Comparison of ENCODE assay signal across 32 cellular contexts in the genomic region with DNA sequence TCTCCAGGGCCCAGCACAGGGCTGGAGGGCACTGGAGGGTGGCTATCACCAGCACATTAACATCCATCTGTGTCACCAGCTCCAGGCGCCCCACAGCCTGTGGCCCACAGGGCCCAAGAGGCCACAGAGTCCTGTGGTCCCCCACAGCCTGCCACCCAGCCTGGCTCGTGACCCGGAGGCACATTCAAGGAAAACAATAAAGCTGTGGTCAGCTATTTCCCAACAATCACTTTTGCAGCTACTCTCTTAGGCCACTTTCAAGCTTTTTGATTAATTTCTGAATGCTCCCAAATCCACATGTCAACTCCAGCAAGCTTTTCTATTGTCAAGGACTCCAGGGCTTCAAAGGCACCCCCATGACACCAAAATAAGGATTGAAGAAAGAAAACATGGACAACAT. TPM values are rescaled to one million over a fixed set of nuclear protein-coding genes. Genes with fewer than 3 reads are reported as not detected.
DNase-seq lines count a peak whose midpoint lies in the region; ATAC-seq, FAIRE-seq and TF ChIP-seq lines count a peak whose summit lies in the region.
"Had no signal": no experiment of that assay in that cellular context is flagged by ENCODE, and none has a peak within 500 bp of the region (broad histone marks: within the 10 kb centered on the region; RNA-seq: fewer than 3 reads in every experiment).

No MANE protein-coding gene starts in this region.

- H3K4me2 ChIP-seq in A549 (no peak overlapping the region), neural progenitor cell (no peak overlapping the region)

- peaks cover 11% of the 10 kb centered on the region for H3K4me1 Mint-ChIP-seq in central memory CD8-positive, alpha-beta T cell
- H3K4me1 Mint-ChIP-seq in neural progenitor cell (peaks cover 3% of the 10 kb centered on the region), mesothelial cell of epicardium (no peaks in the 10 kb centered on the region)
- peaks cover 14% of the 10 kb centered on the region for H3K4me1 Mint-ChIP-seq in activated CD4-positive, alpha-beta memory T cell treated with anti-CD3 and anti-CD28 coated beads, Interleukin-2, amount 10 ng/mL, durations not matched to agents 7 days and 5 days

- no peaks in the 10 kb centered on the region for H3K9me3 Mint-ChIP-seq in central memory CD8-positive, alpha-beta T cell
- H3K9me3 Mint-ChIP-seq in neural progenitor cell (no peaks in the 10 kb centered on the region), mesothelial cell of epicardium (no peaks in the 10 kb centered on the region)
- no peaks in the 10 kb centered on the region for H3K9me3 Mint-ChIP-seq in activated CD4-positive, alpha-beta memory T cell treated with anti-CD3 and anti-CD28 coated beads, Interleukin-2, amount 10 ng/mL, durations not matched to agents 7 days and 5 days
- H3K9me3 Mint-ChIP-seq: activated T-helper 17 cell treated with anti-CD3 and anti-CD28 coated beads, Interleukin-2, amount 50 U/mL, for 72 hours; stimulated activated effector memory CD8-positive, alpha-beta T cell treated with anti-CD3 and anti-CD28 coated beads, Interleukin-12 subunit alpha, Interleukin-12 subunit beta, amount 100 ng/mL, for 72 hours had no signal

- WGBS in A549 (ENCODE audit: missing lambda C conversion rate) = 85% methylated on average over 3 of the region's 3 CpGs

- no peak for TF ChIP-seq RAD21 in A549 (conservative IDR thresholded peaks at IDR 0.05 in 1 of 2, IDR thresholded peaks at IDR 0.05 in 1 of 2)

- no peaks in the 10 kb centered on the region for H3K79me2 ChIP-seq in neural progenitor cell (ENCODE audit: low read depth)

- no peak overlapping the region for H3K9ac ChIP-seq in neural progenitor cell

- CTCF ChIA-PET in A549 (lab: Yijun Ruan, JAX) = interaction anchor here (0.9 to 7.4 kb wide), 23 partner anchors 8 to 335 kb away, joined by 3 to 94 read pairs (median 6); a partner anchor contains a TSS
- CTCF ChIA-PET in activated CD4-positive, alpha-beta memory T cell treated with anti-CD3 and anti-CD28 coated beads, Interleukin-2, amount 10 ng/mL, durations not matched to agents 7 days and 5 days (lab: Charles Lee) = interaction anchor here (1.5 to 4.0 kb wide), 9 partner anchors 7 to 345 kb away, joined by 3 to 19 read pairs (median 9); no protein-coding TSS in a partner anchor

- TF ChIP-seq CTCF in A549 (IDR thresholded peaks at IDR 0.05) (no peak), neural progenitor cell (IDR thresholded peaks at IDR 0.05) (no peak), mesothelial cell of epicardium (IDR thresholded peaks at IDR 0.05; ENCODE audit: unreplicated experiment) (no peak)

- peaks cover 15% of the 10 kb centered on the region for H3F3A ChIP-seq in neural progenitor cell (ENCODE audit: low read depth)

- H4K20me1 ChIP-seq in neural progenitor cell (ENCODE audit: low read depth) = peaks cover 9% of the 10 kb centered on the region

- no peak overlapping the region for H3K4me3 ChIP-seq in A549
- H3K4me3 ChIP-seq in H7 (ENCODE audit: insufficient read depth, low read depth, low read length) = no peak overlapping the region
- no peak overlapping the region for H3K4me3 ChIP-seq in neural progenitor cell
- H3K4me3 ChIP-seq: lung, spleen, vagina had no signal

- H3K27ac ChIP-seq in A549 = no peak overlapping the region
- H3K27ac ChIP-seq in neural progenitor cell = no peak overlapping the region
- H3K27ac ChIP-seq: HL-60, vagina, WERI-Rb-1 had no signal

- no peak for DNase-seq in A549 (ENCODE audit: low read depth in 1 of 2, low spot score in 1 of 2)
- DNase-seq in H7 = peak; percentile 19
- DNase-seq in central memory CD8-positive, alpha-beta T cell (ENCODE audit: low spot score in 2 of 2) = no peak
- no peak for DNase-seq in neural progenitor cell (ENCODE audit: low spot score)
- DNase-seq in mesothelial cell of epicardium (ENCODE audit: low spot score in 2 of 2, unreplicated experiment in 2 of 2) = no peak
- DNase-seq in DMS53 treated with DMSO at 0.1 percent for 48 hours (lab: John Stamatoyannopoulos, UW; ENCODE audit: unreplicated experiment) = no peak
- no peak for DNase-seq in Kasumi-1 (lab: John Stamatoyannopoulos, UW)
- no peak for DNase-seq in activated CD4-positive, alpha-beta memory T cell treated with anti-CD3 and anti-CD28 coated beads, Interleukin-2, amount 10 ng/mL, durations not matched to agents 7 days and 5 days
- DNase-seq: ACHN; activated CD4-positive, alpha-beta T cell treated with anti-CD3 and anti-CD28 coated beads, Interleukin-2, amount 50 U/mL, for 1 hour; C1 segment of cervical spinal cord; EL; foreskin melanocyte; HCEC 1CT; kidney; NCI-H2029 treated with DMSO at 0.1 percent for 48 hours; NCI-H226; NCI-H82; occipital lobe; retina; spleen; stimulated activated CD4-positive, alpha-beta T cell treated with anti-CD3 and anti-CD28 coated beads, Interleukin-2, amount 100 ng/mL, for 48 hours; T-helper 2 cell; WERI-Rb-1 had no signal

- H3K4me1 ChIP-seq in A549 = peaks cover 7% of the 10 kb centered on the region; the same call in 1 of the 3 replicates
- H3K4me1 ChIP-seq in neural progenitor cell = peaks cover 7% of the 10 kb centered on the region
- H3K4me1 ChIP-seq: vagina had no signal

- POLR2A ChIA-PET in A549 (lab: Yijun Ruan, JAX) = no interaction called here
- POLR2A ChIA-PET in activated CD4-positive, alpha-beta memory T cell treated with anti-CD3 and anti-CD28 coated beads, Interleukin-2, amount 10 ng/mL, durations not matched to agents 7 days and 5 days (lab: Charles Lee) = interaction anchor here (1.3 to 5.0 kb wide), 2 partner anchors 16 to 192 kb away, joined by 5 to 16 read pairs; a partner anchor contains a TSS

- H3K27me3 ChIP-seq in H7 (ENCODE audit: control insufficient read depth, insufficient read depth, low read length) (no peaks in the 10 kb centered on the region), neural progenitor cell (no peaks in the 10 kb centered on the region)
- H3K27me3 ChIP-seq: spleen, vagina had no signal

- TF ChIP-seq POLR2A in A549 (IDR thresholded peaks at IDR 0.05; ENCODE audit: low read length) = no peak

- peak overlapping the region; percentile 72 for H3K27ac Mint-ChIP-seq in central memory CD8-positive, alpha-beta T cell (ENCODE audit: low read depth)
- peak overlapping the region; percentile 33 for H3K27ac Mint-ChIP-seq in neural progenitor cell
- no peak overlapping the region for H3K27ac Mint-ChIP-seq in mesothelial cell of epicardium
- no peak overlapping the region for H3K27ac Mint-ChIP-seq in activated CD4-positive, alpha-beta memory T cell treated with anti-CD3 and anti-CD28 coated beads, Interleukin-2, amount 10 ng/mL, durations not matched to agents 7 days and 5 days
- H3K27ac Mint-ChIP-seq: activated T-helper 17 cell treated with anti-CD3 and anti-CD28 coated beads, Interleukin-2, amount 50 U/mL, for 72 hours; stimulated activated effector memory CD8-positive, alpha-beta T cell treated with anti-CD3 and anti-CD28 coated beads, Interleukin-12 subunit alpha, Interleukin-12 subunit beta, amount 100 ng/mL, for 72 hours had no signal

- H3K9me3 ChIP-seq in A549 (no peaks in the 10 kb centered on the region), neural progenitor cell (ENCODE audit: low read depth) (no peaks in the 10 kb centered on the region)
- H3K9me3 ChIP-seq: spleen, vagina had no signal

- ATAC-seq in A549 = no peak
- no peak for ATAC-seq in central memory CD8-positive, alpha-beta T cell (replicated peaks; ENCODE audit: extremely low read depth, poor library complexity, severe bottlenecking)
- ATAC-seq: activated T-helper 17 cell treated with anti-CD3 and anti-CD28 coated beads, Interleukin-2, amount 50 U/mL, for 72 hours; esophagus mucosa; SK-N-SH treated with all-trans-retinoic acid at 6 μM for 48 hours; stimulated activated effector memory CD8-positive, alpha-beta T cell treated with anti-CD3 and anti-CD28 coated beads, Interleukin-12 subunit alpha, Interleukin-12 subunit beta, amount 100 ng/mL, for 72 hours had no signal

- no peak for FAIRE-seq in A549 (lab: Jason Lieb, UNC)
- FAIRE-seq: GM19239, kidney had no signal

- H3K4me3 Mint-ChIP-seq in central memory CD8-positive, alpha-beta T cell = no peak overlapping the region
- H3K4me3 Mint-ChIP-seq in neural progenitor cell = no peak overlapping the region
- H3K4me3 Mint-ChIP-seq in mesothelial cell of epicardium = no peak overlapping the region
- H3K4me3 Mint-ChIP-seq in activated CD4-positive, alpha-beta memory T cell treated with anti-CD3 and anti-CD28 coated beads, Interleukin-2, amount 10 ng/mL, durations not matched to agents 7 days and 5 days = no peak overlapping the region
- H3K4me3 Mint-ChIP-seq: activated T-helper 17 cell treated with anti-CD3 and anti-CD28 coated beads, Interleukin-2, amount 50 U/mL, for 72 hours; stimulated activated effector memory CD8-positive, alpha-beta T cell treated with anti-CD3 and anti-CD28 coated beads, Interleukin-12 subunit alpha, Interleukin-12 subunit beta, amount 100 ng/mL, for 72 hours had no signal

- no peak overlapping the region for H2AFZ ChIP-seq in neural progenitor cell (replicated peaks)

- no peak for TF ChIP-seq EP300 in A549 (IDR thresholded peaks at IDR 0.05)

- H3K36me3 ChIP-seq in H7 (replicated peaks; ENCODE audit: control insufficient read depth, insufficient read depth, low read length) (peaks cover 8% of the 10 kb centered on the region), neural progenitor cell (no peaks in the 10 kb centered on the region)

- H3K36me3 Mint-ChIP-seq in central memory CD8-positive, alpha-beta T cell (ENCODE audit: insufficient read depth) = peaks cover 52% of the 10 kb centered on the region
- H3K36me3 Mint-ChIP-seq in neural progenitor cell = peaks cover 27% of the 10 kb centered on the region
- peaks cover 28% of the 10 kb centered on the region for H3K36me3 Mint-ChIP-seq in mesothelial cell of epicardium
- peaks cover 66% of the 10 kb centered on the region for H3K36me3 Mint-ChIP-seq in activated CD4-positive, alpha-beta memory T cell treated with anti-CD3 and anti-CD28 coated beads, Interleukin-2, amount 10 ng/mL, durations not matched to agents 7 days and 5 days (ENCODE audit: low read depth)

- no peaks in the 10 kb centered on the region for H3K27me3 Mint-ChIP-seq in central memory CD8-positive, alpha-beta T cell
- H3K27me3 Mint-ChIP-seq in neural progenitor cell (ENCODE audit: insufficient read depth, low read depth) (peaks cover 3% of the 10 kb centered on the region), mesothelial cell of epicardium (ENCODE audit: low read depth) (no peaks in the 10 kb centered on the region)
- H3K27me3 Mint-ChIP-seq in activated CD4-positive, alpha-beta memory T cell treated with anti-CD3 and anti-CD28 coated beads, Interleukin-2, amount 10 ng/mL, durations not matched to agents 7 days and 5 days = no peaks in the 10 kb centered on the region
- H3K27me3 Mint-ChIP-seq: activated T-helper 17 cell treated with anti-CD3 and anti-CD28 coated beads, Interleukin-2, amount 50 U/mL, for 72 hours had no signal

RNA-seq across cellular contexts. Expression of a gene that starts 16.7 kb away (rescaled TPM):
- 31.8 and 37.7 TPM in 2 replicates for polyA plus RNA-seq in A549 (2011; rRNA removed)
- polyA plus RNA-seq in A549 (2012; cell fraction: cytosol; rRNA removed) = 32.9 and 45.4 TPM in 2 replicates
- 39.0 and 45.7 TPM in 2 replicates for polyA plus RNA-seq in A549 (2012; cell fraction: nucleus; rRNA removed)
- 29.9 to 32.8 TPM (median 32.2 TPM) in 3 replicates for polyA plus RNA-seq in A549 (2017; fragmentation: RNase III; extraction: RNeasy Plus Mini Kit Qiagen cat#74134 plus additional on column Dnase treatment)
- polyA minus RNA-seq in A549 (2011; rRNA and poly(A)+ RNA removed) = 55.3 and 58.2 TPM in 2 replicates
- 67.6 and 74.4 TPM in 2 replicates for total RNA-seq in H7 (2014; rRNA removed; shearing (Covaris generic))
- total RNA-seq in neural progenitor cell (ENCODE audit: low replicate concordance) = 93.1 and 134 TPM in 2 replicates
- total RNA-seq in mesothelial cell of epicardium = 126 to 132 TPM (median 127 TPM) in 3 replicates
- 100 to 1,000 TPM; 218 to 224 TPM for total RNA-seq in activated CD4-positive, alpha-beta memory T cell treated with anti-CD3 and anti-CD28 coated beads, Interleukin-2, amount 10 ng/mL, durations not matched to agents 7 days and 5 days

Comparison
In these comparisons a context has a peak if more than half of its experiments do, and no peak if none do; other contexts are left out.
1. H3K27ac Mint-ChIP-seq: peak in central memory CD8-positive, alpha-beta T cell (single experiment) and neural progenitor cell (single experiment); none in mesothelial cell of epicardium (single experiment) and activated CD4-positive, alpha-beta memory T cell treated with anti-CD3 and anti-CD28 coated beads, Interleukin-2, amount 10 ng/mL, durations not matched to agents 7 days and 5 days (single experiment).